Comparison of ENCODE assay signal across 8 cellular contexts in genomic region chr6:116253505-116254296, GRCh38. TPM values are rescaled to one million over a fixed set of nuclear protein-coding genes. Genes with fewer than 3 reads are reported as not detected.
DNase-seq lines count a peak whose midpoint lies in the region; ATAC-seq and TF ChIP-seq lines count a peak whose summit lies in the region.

Gene TSPYL4 (minus strand): TSS chr6:116254075. CDS start chr6:116254008, 67 bp downstream.

- no peaks in the 10 kb centered on the region for H3K27me3 Mint-ChIP-seq in activated B cell treated with CpG ODN at 0.5 μM for 24 hours

- peak; percentile 89 for DNase-seq in AG09319 (ENCODE audit: extremely low read depth, low read depth)
- DNase-seq in NCI-H345 (lab: John Stamatoyannopoulos, UW), result peak; percentile 97
- peak; percentile 80 for DNase-seq in activated B cell treated with CpG ODN at 0.5 μM for 24 hours
- peak; percentile 93 for DNase-seq in central memory CD4-positive, alpha-beta T cell
- peak; percentile 97 for DNase-seq in inferior parietal cortex (ENCODE audit: extremely low spot score)
- peak; percentile 89 for DNase-seq in smooth muscle cell of the brain vasculature (ENCODE audit: low read depth, low spot score)

- peaks cover 1% of the 10 kb centered on the region for H3K4me1 Mint-ChIP-seq in activated B cell treated with CpG ODN at 0.5 μM for 24 hours

- CTCF ChIA-PET in activated B cell treated with CpG ODN at 0.5 μM for 24 hours (lab: Charles Lee), result interaction anchor here (0.6 to 1.4 kb wide), 3 partner anchors 16 to 337 kb away, joined by 3 to 5 read pairs (median 3); no protein-coding TSS in a partner anchor

- no peaks in the 10 kb centered on the region for H3K9me3 Mint-ChIP-seq in activated B cell treated with CpG ODN at 0.5 μM for 24 hours

- H3K36me3 Mint-ChIP-seq in activated B cell treated with CpG ODN at 0.5 μM for 24 hours (ENCODE audit: low read depth), result peaks cover 3% of the 10 kb centered on the region

- no peak within 1 kb of the TSS for H3K27ac Mint-ChIP-seq in activated B cell treated with CpG ODN at 0.5 μM for 24 hours

- ATAC-seq in GM19025 (IDR thresholded peaks at IDR 0.05; ENCODE audit: low read depth, unreplicated experiment) (peak; percentile 100), HG03280 (IDR thresholded peaks at IDR 0.05; ENCODE audit: unreplicated experiment) (peak; percentile 100), activated B cell treated with CpG ODN at 0.5 μM for 24 hours (ENCODE audit: low read depth) (peak; percentile 98)

- POLR2A ChIA-PET in activated B cell treated with CpG ODN at 0.5 μM for 24 hours (lab: Charles Lee), result interaction anchor here (0.8 to 3.3 kb wide), 4 partner anchors 13 to 318 kb away, joined by 3 to 24 read pairs (median 13); partner anchors contain the start of genes RWDD1 and TSPYL1

- H3K4me3 Mint-ChIP-seq in activated B cell treated with CpG ODN at 0.5 μM for 24 hours, result no peak within 1 kb of the TSS

- TF ChIP-seq CTCF in AG09319 (IDR thresholded peaks at IDR 0.05; ENCODE audit: low read depth, low read length) (no peak), activated B cell treated with CpG ODN at 0.5 μM for 24 hours (IDR thresholded peaks at IDR 0.05) (no peak)

- intact Hi-C loops in activated B cell treated with CpG ODN at 0.5 μM for 24 hours (cut with micrococcal nuclease), result loop anchor here (1.0 to 5.0 kb wide), 4 partner anchors 26 to 415 kb away; partner anchors contain the start of genes RWDD1, TSPYL1 and ZUP1

RNA-seq across cellular contexts. Expression of gene TSPYL4, which starts in this region (rescaled TPM):
- total RNA-seq in activated B cell treated with CpG ODN at 0.5 μM for 24 hours, result 16.0 and 16.7 TPM in 2 replicates

Comparison
In these comparisons a context has a peak if more than half of its experiments do, and no peak if none do; other contexts are left out.
1. Peak in every context shown above with its lines: DNase-seq and ATAC-seq.